In genomic region chr4:139712882-139713281, GRCh38 we compare ENCODE assay signal across 27 cellular contexts. TPM values are rescaled to one million over a fixed set of nuclear protein-coding genes. Genes with fewer than 3 reads are reported as not detected.
DNase-seq lines count a peak whose midpoint lies in the region; ATAC-seq, FAIRE-seq and TF ChIP-seq lines count a peak whose summit lies in the region.
"Had no signal": no experiment of that assay in that cellular context is flagged by ENCODE, and none has a peak within 500 bp of the region (broad histone marks: within the 10 kb centered on the region; RNA-seq: fewer than 3 reads in every experiment).

No MANE protein-coding gene starts in this region.

- ATAC-seq in Right ventricle myocardium superior (ENCODE audit: poor library complexity) (peak; percentile 56), right cardiac atrium (no peak), left ventricle myocardium superior (peak; percentile 47), thoracic aorta (ENCODE audit: insufficient number of reproducible peaks, low FRiP score, low read depth) (no peak), esophagus mucosa (no peak)
- ATAC-seq: GM12878 had no signal

- H3K27ac Mint-ChIP-seq in astrocyte (ENCODE audit: unreplicated experiment) (no peak overlapping the region), osteocyte (ENCODE audit: unreplicated experiment) (no peak overlapping the region)
- H3K27ac Mint-ChIP-seq: CD14-positive monocyte; CD8-positive, alpha-beta memory T cell; IgD-negative memory B cell had no signal

- H3K9me3 Mint-ChIP-seq in astrocyte (ENCODE audit: unreplicated experiment) (peaks cover 6% of the 10 kb centered on the region), osteocyte (ENCODE audit: unreplicated experiment) (no peaks in the 10 kb centered on the region)

- H3K27me3 ChIP-seq in right cardiac atrium (ENCODE audit: control insufficient read depth, insufficient read depth) (no peaks in the 10 kb centered on the region), astrocyte (ENCODE audit: insufficient read depth, low read length) (no peaks in the 10 kb centered on the region), thoracic aorta (replicated peaks; ENCODE audit: insufficient read depth) (no peaks in the 10 kb centered on the region)
- H3K27me3 ChIP-seq: BE2C had no signal

- H3K4me1 ChIP-seq in right cardiac atrium (ENCODE audit: control insufficient read depth, insufficient read depth, low read length) (peaks cover 2% of the 10 kb centered on the region), astrocyte (ENCODE audit: insufficient read depth, low read length) (peaks cover 20% of the 10 kb centered on the region), thoracic aorta (ENCODE audit: control insufficient read depth in 1 of 2, low read depth in 2 of 2) (peaks cover 11 to 33% of the 10 kb centered on the region in 2 donors)
- H3K4me1 ChIP-seq: BE2C had no signal

- H3K27ac ChIP-seq in right cardiac atrium (ENCODE audit: low read length) (no peak overlapping the region), astrocyte (ENCODE audit: low read depth, low read length) (peak overlapping the region; percentile 63), thoracic aorta (peak overlapping the region; percentile 30 to 67)
- H3K27ac ChIP-seq: KMS-11 had no signal

- no peak overlapping the region for H3K4me3 ChIP-seq in right cardiac atrium (ENCODE audit: low read length)
- H3K4me3 ChIP-seq in astrocyte (ENCODE audit: insufficient read depth, low read depth, low read length) = no peak overlapping the region
- peak overlapping the region; percentile 9 for H3K4me3 ChIP-seq in thoracic aorta
- H3K4me3 ChIP-seq: GM12878 had no signal

- intact Hi-C loops in Right ventricle myocardium superior (cut with DNase I) = no loop called here
- intact Hi-C loops in right cardiac atrium (cut with DNase I) = no loop called here
- intact Hi-C loops in left ventricle myocardium superior (cut with micrococcal nuclease) = no loop called here

- no peak overlapping the region for H3K4me2 ChIP-seq in astrocyte (ENCODE audit: low read length)
- H3K4me2 ChIP-seq: KMS-11 had no signal

- H3K4me3 Mint-ChIP-seq in astrocyte (ENCODE audit: unreplicated experiment) (no peak overlapping the region), osteocyte (ENCODE audit: unreplicated experiment) (no peak overlapping the region)
- H3K4me3 Mint-ChIP-seq: CD14-positive monocyte; CD8-positive, alpha-beta memory T cell; IgD-negative memory B cell had no signal

- peaks cover 6% of the 10 kb centered on the region for H3K36me3 Mint-ChIP-seq in astrocyte (ENCODE audit: low read depth, unreplicated experiment)
- peaks cover 24% of the 10 kb centered on the region for H3K36me3 Mint-ChIP-seq in osteocyte (ENCODE audit: unreplicated experiment)
- H3K36me3 Mint-ChIP-seq: IgD-negative memory B cell had no signal

- no peak overlapping the region for H3K9ac ChIP-seq in astrocyte (ENCODE audit: low read length)
- H3K9ac ChIP-seq: KMS-11 had no signal

- no peak for TF ChIP-seq CTCF in astrocyte (IDR thresholded peaks at IDR 0.05; ENCODE audit: insufficient read depth, low read depth, low read length)
- TF ChIP-seq CTCF in thoracic aorta (IDR thresholded peaks at IDR 0.05) = no peak
- TF ChIP-seq CTCF in osteocyte (IDR thresholded peaks at IDR 0.05) = no peak

- DNase-seq in Right ventricle myocardium superior (no peak), right cardiac atrium (no peak), astrocyte (ENCODE audit: low read depth) (no peak), left ventricle myocardium superior (no peak), thoracic aorta (ENCODE audit: low spot score) (no peak), osteocyte (ENCODE audit: extremely low spot score, unreplicated experiment) (no peak)
- DNase-seq: 8988T; ACHN; BE2C; CD8-positive, alpha-beta memory T cell; DMS 273 treated with DMSO at 0.1 percent for 48 hours; DMS79; EL; GDM1; GOT3; HCEC 1CT; MM.1S; NCI-H2029; NCI-H446; NCI-H524 treated with DMSO at 0.1 percent for 48 hours; NCI-H774 had no signal

- peaks cover 45% of the 10 kb centered on the region for H3K4me1 Mint-ChIP-seq in astrocyte (ENCODE audit: low read depth, unreplicated experiment)
- peaks cover 3% of the 10 kb centered on the region for H3K4me1 Mint-ChIP-seq in osteocyte (ENCODE audit: unreplicated experiment)
- H3K4me1 Mint-ChIP-seq: CD14-positive monocyte; CD8-positive, alpha-beta memory T cell had no signal

- H3K79me2 ChIP-seq in astrocyte (ENCODE audit: insufficient read depth, low read length) = no peaks in the 10 kb centered on the region

- 69% methylated on average over 2 of the region's 2 CpGs for WGBS in right cardiac atrium

- H2AFZ ChIP-seq in astrocyte (ENCODE audit: low read depth, low read length) = no peak overlapping the region

- H3K27me3 Mint-ChIP-seq in astrocyte (ENCODE audit: low read depth, unreplicated experiment) = no peaks in the 10 kb centered on the region
- H3K27me3 Mint-ChIP-seq in osteocyte (ENCODE audit: unreplicated experiment) = no peaks in the 10 kb centered on the region

- H3K9me3 ChIP-seq in right cardiac atrium (ENCODE audit: control insufficient read depth, low read length) (no peaks in the 10 kb centered on the region), astrocyte (ENCODE audit: insufficient read depth, low read depth, low read length) (no peaks in the 10 kb centered on the region), thoracic aorta (no peaks in the 10 kb centered on the region)
- H3K9me3 ChIP-seq: BE2C had no signal

- no peaks in the 10 kb centered on the region for H3K36me3 ChIP-seq in astrocyte (ENCODE audit: insufficient read depth, low read length)
- H3K36me3 ChIP-seq in thoracic aorta = no peaks in the 10 kb centered on the region

- no peak for FAIRE-seq in astrocyte (lab: Jason Lieb, UNC)
- FAIRE-seq: GM12878, RCC 7860 had no signal

- H4K20me1 ChIP-seq in astrocyte (ENCODE audit: insufficient read depth, low read length) = no peaks in the 10 kb centered on the region

RNA-seq across cellular contexts. Expression of gene MGST2, which starts 47.3 kb away (rescaled TPM):
- total RNA-seq in Right ventricle myocardium superior = 106 TPM
- total RNA-seq in right cardiac atrium = 100 to 1,000 TPM in 3 of 4 donors, 10 to 100 TPM in 1; 98.1 to 125 (median 116) TPM
- polyA plus RNA-seq in right cardiac atrium = 173 TPM
- total RNA-seq in astrocyte = 16.5 and 17.6 TPM in 2 replicates
- 112 TPM for total RNA-seq in left ventricle myocardium superior
- 10 to 100 TPM; 24.3 to 35.5 TPM for total RNA-seq in thoracic aorta
- total RNA-seq in esophagus mucosa = 128 TPM
- total RNA-seq in osteocyte = 29.2 and 29.9 TPM in 2 replicates

Comparison
In these comparisons a context has a peak if more than half of its experiments do, and no peak if none do; other contexts are left out.
1. ATAC-seq: peak in Right ventricle myocardium superior (single experiment) and left ventricle myocardium superior (single experiment); none in right cardiac atrium (0 of 2), thoracic aorta (single experiment) and esophagus mucosa (single experiment).